ENCODE assay signal across 19 cellular contexts in the genomic region with DNA sequence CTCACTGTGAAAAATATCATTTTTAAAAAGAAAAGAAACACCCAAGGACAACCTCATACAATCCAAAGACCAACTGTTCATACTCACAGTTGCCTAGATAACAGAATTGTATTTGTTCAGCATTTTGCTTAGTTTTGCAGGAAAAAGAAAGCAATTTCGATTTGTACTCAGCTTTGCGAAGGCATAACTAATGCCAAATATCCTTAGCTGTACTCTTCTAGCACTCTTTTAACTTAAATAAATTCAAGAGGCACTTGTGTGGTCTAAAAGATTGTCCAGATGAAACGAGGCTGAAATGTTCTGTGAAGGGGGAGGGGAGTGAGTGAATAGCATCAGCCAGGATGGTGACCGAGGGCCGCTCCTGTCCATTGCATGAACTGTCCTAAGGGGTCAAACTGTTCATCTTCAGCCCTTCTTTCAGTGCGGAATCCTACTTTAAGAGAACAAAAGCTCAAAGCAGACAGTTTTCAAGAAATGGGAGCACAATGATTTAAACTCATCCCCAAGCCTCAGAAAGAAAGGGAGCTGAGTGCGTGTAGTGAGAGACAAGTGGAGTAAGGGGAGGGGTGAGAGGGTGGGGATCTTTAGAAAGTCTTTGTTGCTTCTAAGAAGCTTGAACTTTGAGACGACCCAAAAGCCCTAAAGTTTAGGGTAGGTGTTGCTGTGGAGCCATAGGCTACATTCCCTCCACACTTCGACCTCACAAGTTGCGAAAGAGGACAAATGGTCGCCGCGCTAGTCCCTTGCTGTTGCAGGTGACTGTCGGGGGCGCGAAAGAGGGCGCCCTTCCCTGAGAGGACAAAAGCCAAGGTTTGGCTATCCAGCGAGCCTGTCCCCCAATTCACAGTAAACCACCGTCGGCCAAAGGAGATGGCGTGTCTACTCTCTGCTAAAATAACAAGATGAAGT. TPM values are rescaled to one million over a fixed set of nuclear protein-coding genes. Genes with fewer than 3 reads are reported as not detected.
A peak's percentile ranks its signal among the peaks of the same experiment; 100 is the strongest.
DNase-seq lines count a peak whose midpoint lies in the region; ATAC-seq and TF ChIP-seq lines count a peak whose summit lies in the region.
"Had no signal": no experiment of that assay in that cellular context is flagged by ENCODE, and none has a peak within 500 bp of the region (broad histone marks: within the 10 kb centered on the region; RNA-seq: fewer than 3 reads in every experiment).

No MANE protein-coding gene starts in this region.

- peaks cover 1% of the 10 kb centered on the region for H3K9me3 Mint-ChIP-seq in activated CD8-positive, alpha-beta T cell treated with anti-CD3 and anti-CD28 coated beads for 36 hours
- H3K9me3 Mint-ChIP-seq in osteocyte (ENCODE audit: unreplicated experiment) = no peaks in the 10 kb centered on the region
- H3K9me3 Mint-ChIP-seq: activated B cell treated with CpG ODN at 0.5 μM for 24 hours had no signal

- CTCF ChIA-PET in activated CD8-positive, alpha-beta T cell treated with anti-CD3 and anti-CD28 coated beads for 36 hours (lab: Charles Lee) = interaction anchor here (0.8 to 6.9 kb wide), 5 partner anchors 9 to 420 kb away, joined by 3 to 65 read pairs (median 5); no protein-coding TSS in a partner anchor

- H3K36me3 ChIP-seq in neural cell (ENCODE audit: insufficient read depth, low read length) = no peaks in the 10 kb centered on the region
- H3K36me3 ChIP-seq: adrenal gland, colonic mucosa, tibial artery had no signal

- ATAC-seq in activated CD8-positive, alpha-beta T cell treated with anti-CD3 and anti-CD28 coated beads for 36 hours = no peak
- ATAC-seq: Right ventricle myocardium inferior had no signal

- no peak overlapping the region for H3K4me2 ChIP-seq in neural cell (ENCODE audit: low read length)

- POLR2A ChIA-PET in activated CD8-positive, alpha-beta T cell treated with anti-CD3 and anti-CD28 coated beads for 36 hours (lab: Charles Lee) = interaction anchor here (1.8 kb wide), 1 partner anchor 234 kb away, joined by 5 read pairs; a partner anchor contains a TSS

- no peak overlapping the region for H3K9ac ChIP-seq in neural cell (ENCODE audit: low read length)

- no peak overlapping the region for H3K27ac ChIP-seq in neural cell (ENCODE audit: low read length)
- H3K27ac ChIP-seq: adrenal gland, colonic mucosa, HL-60, skin epidermis, tibial artery had no signal

- no peaks in the 10 kb centered on the region for H3K79me2 ChIP-seq in neural cell (replicated peaks; ENCODE audit: insufficient read depth, low read length)

- no peak overlapping the region for H3K27ac Mint-ChIP-seq in activated CD8-positive, alpha-beta T cell treated with anti-CD3 and anti-CD28 coated beads for 36 hours
- H3K27ac Mint-ChIP-seq in osteocyte (ENCODE audit: unreplicated experiment) = no peak overlapping the region

- in situ Hi-C loops in GM13977 (cut with MboI; ENCODE audit: low pct_unique_long_range_greater_than_20kb, low sequenced_read_pairs, unreplicated experiment) = loop anchor here (10.0 kb wide), 2 partner anchors 195 to 415 kb away; no protein-coding TSS in a partner anchor

- H2AFZ ChIP-seq in neural cell (ENCODE audit: low read depth, low read length) = no peak overlapping the region

- no peaks in the 10 kb centered on the region for H3F3A ChIP-seq in neural cell (ENCODE audit: insufficient read depth, low read length, poor library complexity, severe bottlenecking)

- H3K27me3 Mint-ChIP-seq in activated CD8-positive, alpha-beta T cell treated with anti-CD3 and anti-CD28 coated beads for 36 hours = peaks cover 72% of the 10 kb centered on the region
- H3K27me3 Mint-ChIP-seq in osteocyte (ENCODE audit: unreplicated experiment) = peaks cover 94% of the 10 kb centered on the region

- H3K9me3 ChIP-seq in neural cell (ENCODE audit: low read length) = peaks cover 7% of the 10 kb centered on the region
- H3K9me3 ChIP-seq: adrenal gland, colonic mucosa had no signal

- peaks cover 5% of the 10 kb centered on the region for H3K36me3 Mint-ChIP-seq in activated CD8-positive, alpha-beta T cell treated with anti-CD3 and anti-CD28 coated beads for 36 hours (ENCODE audit: low read depth)
- peaks cover 8% of the 10 kb centered on the region for H3K36me3 Mint-ChIP-seq in osteocyte (ENCODE audit: unreplicated experiment)

- no peak for TF ChIP-seq RAD21 in neural cell (conservative IDR thresholded peaks at IDR 0.05)

- DNase-seq in NCI-H82 (lab: John Stamatoyannopoulos, UW) = peak; percentile 52
- no peak for DNase-seq in NCI-H82 treated with DMSO at 0.1 percent for 48 hours (lab: John Stamatoyannopoulos, UW; ENCODE audit: unreplicated experiment)
- DNase-seq in GM13977 (ENCODE audit: low spot score) = peak; percentile 16
- peak; percentile 33 for DNase-seq in activated CD8-positive, alpha-beta T cell treated with anti-CD3 and anti-CD28 coated beads for 36 hours
- no peak for DNase-seq in osteocyte (ENCODE audit: extremely low spot score, unreplicated experiment)
- no peak for DNase-seq in GF-D8 (lab: John Stamatoyannopoulos, UW)
- DNase-seq in activated effector memory CD4-positive, alpha-beta T cell treated with anti-CD3 and anti-CD28 coated beads, Interleukin-2, amount 50 U/mL, for 16 hours = no peak
- DNase-seq: adrenal gland, colonic mucosa, DMS153, kidney, NCI-H1105, NCI-H510A, tibial artery had no signal

- H3K4me3 ChIP-seq in neural cell (ENCODE audit: low read length) = no peak overlapping the region
- H3K4me3 ChIP-seq: adrenal gland, colonic mucosa, skin epidermis, tibial artery had no signal

- peak; percentile 59 for TF ChIP-seq CTCF in GM13977 (IDR thresholded peaks at IDR 0.05; ENCODE audit: extremely low read depth, insufficient read depth, missing control alignments)
- no peak for TF ChIP-seq CTCF in activated CD8-positive, alpha-beta T cell treated with anti-CD3 and anti-CD28 coated beads for 36 hours (IDR thresholded peaks at IDR 0.05)
- TF ChIP-seq CTCF in neural cell (IDR thresholded peaks at IDR 0.05; ENCODE audit: poor library complexity, severe bottlenecking) = peak; percentile 9
- TF ChIP-seq CTCF in osteocyte (IDR thresholded peaks at IDR 0.05) = no peak

- TF ChIP-seq EP300 in neural cell (conservative IDR thresholded peaks at IDR 0.05; ENCODE audit: poor library complexity, severe bottlenecking) = no peak

- H3K4me1 Mint-ChIP-seq in activated CD8-positive, alpha-beta T cell treated with anti-CD3 and anti-CD28 coated beads for 36 hours (ENCODE audit: low read depth) = peaks cover 46% of the 10 kb centered on the region
- peaks cover 31% of the 10 kb centered on the region for H3K4me1 Mint-ChIP-seq in osteocyte (ENCODE audit: unreplicated experiment)

- intact Hi-C loops in activated CD8-positive, alpha-beta T cell treated with anti-CD3 and anti-CD28 coated beads for 36 hours (cut with micrococcal nuclease) = loop anchor here (5.0 to 10.0 kb wide), 3 partner anchors 418 to 1885 kb away; no protein-coding TSS in a partner anchor

- H4K20me1 ChIP-seq in neural cell (ENCODE audit: insufficient read depth) = no peaks in the 10 kb centered on the region

- H3K4me3 Mint-ChIP-seq in activated CD8-positive, alpha-beta T cell treated with anti-CD3 and anti-CD28 coated beads for 36 hours = peak overlapping the region; percentile 2
- no peak overlapping the region for H3K4me3 Mint-ChIP-seq in osteocyte (ENCODE audit: unreplicated experiment)

- H3K27me3 ChIP-seq in neural cell (ENCODE audit: insufficient read depth, low read depth, low read length) = peaks cover 100% of the 10 kb centered on the region

- H3K9me2 ChIP-seq in neural cell (ENCODE audit: insufficient read depth, low read length) = no peaks in the 10 kb centered on the region

TF ChIP-seq in neural cell, 6 proteins besides CTCF, POLR2A, EP300 and RAD21:
- TF ChIP-seq MXI1 (conservative IDR thresholded peaks at IDR 0.05; ENCODE audit: poor library complexity, severe bottlenecking) (no peak), POLR2AphosphoS5 (IDR thresholded peaks at IDR 0.05) (peak; percentile 24)

RNA-seq across cellular contexts. Expression of a gene that starts 4.0 kb away (rescaled TPM):
- total RNA-seq in activated CD8-positive, alpha-beta T cell treated with anti-CD3 and anti-CD28 coated beads for 36 hours = under 1 TPM; 0.13 to 0.16 TPM
- 0.19 and 0.58 TPM in 2 replicates for polyA plus RNA-seq in neural cell
- 0.81 and 0.97 TPM in 2 replicates for polyA minus RNA-seq in neural cell
- total RNA-seq in osteocyte = not detected in 2 replicates
- total RNA-seq: activated B cell treated with CpG ODN at 0.5 μM for 24 hours, adrenal gland, colonic mucosa, kidney, Right ventricle myocardium inferior had no signal
- polyA plus RNA-seq: adrenal gland had no signal

Comparison
In these comparisons a context has a peak if more than half of its experiments do, and no peak if none do; other contexts are left out.
1. DNase-seq: peak in NCI-H82 (single experiment), GM13977 (single experiment) and activated CD8-positive, alpha-beta T cell treated with anti-CD3 and anti-CD28 coated beads for 36 hours (single experiment); none in NCI-H82 treated with DMSO at 0.1 percent for 48 hours (single experiment), osteocyte (single experiment), GF-D8 (single experiment) and activated effector memory CD4-positive, alpha-beta T cell treated with anti-CD3 and anti-CD28 coated beads, Interleukin-2, amount 50 U/mL, for 16 hours (single experiment).
2. CTCF ChIP-seq: peak in GM13977 (single experiment) and neural cell (single experiment); none in activated CD8-positive, alpha-beta T cell treated with anti-CD3 and anti-CD28 coated beads for 36 hours (single experiment) and osteocyte (single experiment).